1 cellular context compared by ENCODE assay signal in genomic region chr12:5470221-5470620, GRCh38.
TF ChIP-seq lines count a peak whose summit lies in the region.

No MANE protein-coding gene starts in this region.

TF ChIP-seq in WTC11, 78 proteins besides CTCF, POLR2A, EP300 and RAD21 (continued from another document):
- TF ChIP-seq, protein P1, sequence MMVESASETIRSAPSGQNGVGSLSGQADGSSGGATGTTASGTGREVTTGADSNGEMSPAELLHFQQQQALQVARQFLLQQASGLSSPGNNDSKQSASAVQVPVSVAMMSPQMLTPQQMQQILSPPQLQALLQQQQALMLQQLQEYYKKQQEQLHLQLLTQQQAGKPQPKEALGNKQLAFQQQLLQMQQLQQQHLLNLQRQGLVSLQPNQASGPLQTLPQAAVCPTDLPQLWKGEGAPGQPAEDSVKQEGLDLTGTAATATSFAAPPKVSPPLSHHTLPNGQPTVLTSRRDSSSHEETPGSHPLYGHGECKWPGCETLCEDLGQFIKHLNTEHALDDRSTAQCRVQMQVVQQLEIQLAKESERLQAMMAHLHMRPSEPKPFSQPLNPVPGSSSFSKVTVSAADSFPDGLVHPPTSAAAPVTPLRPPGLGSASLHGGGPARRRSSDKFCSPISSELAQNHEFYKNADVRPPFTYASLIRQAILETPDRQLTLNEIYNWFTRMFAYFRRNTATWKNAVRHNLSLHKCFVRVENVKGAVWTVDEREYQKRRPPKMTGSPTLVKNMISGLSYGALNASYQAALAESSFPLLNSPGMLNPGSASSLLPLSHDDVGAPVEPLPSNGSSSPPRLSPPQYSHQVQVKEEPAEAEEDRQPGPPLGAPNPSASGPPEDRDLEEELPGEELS (CRISPR knock-in tag; IDR thresholded peaks at IDR 0.05) = no peak
- no peak for TF ChIP-seq RELA (CRISPR knock-in tag; IDR thresholded peaks at IDR 0.05; ENCODE audit: borderline replicate concordance)
- TF ChIP-seq ZNF138 (CRISPR knock-in tag; conservative IDR thresholded peaks at IDR 0.05) = no peak
- no peak for TF ChIP-seq ATF2 (CRISPR knock-in tag; IDR thresholded peaks at IDR 0.05; ENCODE audit: borderline replicate concordance, low read depth)
- TF ChIP-seq ZSCAN18 (CRISPR knock-in tag; IDR thresholded peaks at IDR 0.05) = no peak
- TF ChIP-seq OVOL2 (CRISPR knock-in tag; IDR thresholded peaks at IDR 0.05; ENCODE audit: borderline replicate concordance) = no peak
- TF ChIP-seq NR2C2 (CRISPR knock-in tag; IDR thresholded peaks at IDR 0.05) = no peak
- TF ChIP-seq MAX (CRISPR knock-in tag; IDR thresholded peaks at IDR 0.05) = no peak
- TF ChIP-seq SP1 (CRISPR knock-in tag; conservative IDR thresholded peaks at IDR 0.05) = no peak
- no peak for TF ChIP-seq CREM (CRISPR knock-in tag; IDR thresholded peaks at IDR 0.05)
- TF ChIP-seq ATF6 (CRISPR knock-in tag; IDR thresholded peaks at IDR 0.05) = no peak
- no peak for TF ChIP-seq ZNF423 (CRISPR knock-in tag; IDR thresholded peaks at IDR 0.05)
- TF ChIP-seq CREB1 (CRISPR knock-in tag; IDR thresholded peaks at IDR 0.05) = no peak
- TF ChIP-seq NFE2L1 (CRISPR knock-in tag; IDR thresholded peaks at IDR 0.05) = no peak
- TF ChIP-seq PRRX2 (CRISPR knock-in tag; IDR thresholded peaks at IDR 0.05) = no peak
- TF ChIP-seq, protein P2, sequence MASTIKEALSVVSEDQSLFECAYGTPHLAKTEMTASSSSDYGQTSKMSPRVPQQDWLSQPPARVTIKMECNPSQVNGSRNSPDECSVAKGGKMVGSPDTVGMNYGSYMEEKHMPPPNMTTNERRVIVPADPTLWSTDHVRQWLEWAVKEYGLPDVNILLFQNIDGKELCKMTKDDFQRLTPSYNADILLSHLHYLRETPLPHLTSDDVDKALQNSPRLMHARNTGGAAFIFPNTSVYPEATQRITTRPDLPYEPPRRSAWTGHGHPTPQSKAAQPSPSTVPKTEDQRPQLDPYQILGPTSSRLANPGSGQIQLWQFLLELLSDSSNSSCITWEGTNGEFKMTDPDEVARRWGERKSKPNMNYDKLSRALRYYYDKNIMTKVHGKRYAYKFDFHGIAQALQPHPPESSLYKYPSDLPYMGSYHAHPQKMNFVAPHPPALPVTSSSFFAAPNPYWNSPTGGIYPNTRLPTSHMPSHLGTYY (CRISPR knock-in tag; IDR thresholded peaks at IDR 0.05) = no peak
